ENCODE assay signal across 10 cellular contexts in the genomic region with DNA sequence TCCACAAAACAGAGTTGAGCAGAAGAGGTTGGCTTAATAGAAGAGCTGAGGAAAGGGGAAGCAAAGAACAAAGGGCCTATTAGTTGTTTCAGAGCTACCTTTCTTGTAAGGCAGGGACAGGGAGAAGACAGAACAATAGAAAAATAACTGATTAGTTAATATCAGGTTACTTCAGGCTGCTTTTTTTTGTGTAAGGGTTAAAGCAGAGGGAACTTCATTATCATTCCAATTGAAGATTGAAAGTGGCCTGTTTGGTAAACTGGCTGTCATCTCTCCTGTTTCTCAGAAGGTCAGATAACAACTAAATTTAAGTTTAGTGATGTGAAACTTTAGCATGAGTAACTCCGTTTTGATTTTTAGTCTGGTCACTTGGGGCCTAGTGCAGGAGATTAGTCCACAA. TPM values are rescaled to one million over a fixed set of nuclear protein-coding genes. Genes with fewer than 3 reads are reported as not detected.
DNase-seq lines count a peak whose midpoint lies in the region; ATAC-seq and TF ChIP-seq lines count a peak whose summit lies in the region.
"Had no signal": no experiment of that assay in that cellular context is flagged by ENCODE, and none has a peak within 500 bp of the region (broad histone marks: within the 10 kb centered on the region; RNA-seq: fewer than 3 reads in every experiment).

No MANE protein-coding gene starts in this region.

- H3K27ac ChIP-seq in Panc1 (ENCODE audit: low read length): no peak overlapping the region
- H3K27ac ChIP-seq: PC-9 had no signal

- H3K36me3 Mint-ChIP-seq in activated T-cell treated with anti-CD3 and anti-CD28 coated beads, Interleukin-2, amount 50 U/mL, for 72 hours (ENCODE audit: insufficient read depth in 2 of 2): peaks cover 3 to 48% of the 10 kb centered on the region in 2 donors
- H3K36me3 Mint-ChIP-seq in dendritic cell treated with granulocyte-macrophage colony-stimulating factor and Interleukin-4, amounts not matched to agents 40 ng/mL and 50 ng/mL, for 4 days (ENCODE audit: low read depth): peaks cover 68% of the 10 kb centered on the region
- peaks cover 89% of the 10 kb centered on the region for H3K36me3 Mint-ChIP-seq in stimulated activated effector memory CD8-positive, alpha-beta T cell treated with anti-CD3 and anti-CD28 coated beads, Interleukin-12 subunit alpha, Interleukin-12 subunit beta, amount 100 ng/mL, for 72 hours

- H3K27me3 ChIP-seq in Panc1 (ENCODE audit: control insufficient read depth, insufficient read depth, low read length): no peaks in the 10 kb centered on the region
- H3K27me3 ChIP-seq: spleen had no signal

- BruUV-seq in Panc1 (replicated peaks; lab: Mats Ljungman, UMichigan): TSS peak; percentile 8

- no peak for ATAC-seq in activated T-cell treated with anti-CD3 and anti-CD28 coated beads, Interleukin-2, amount 50 U/mL, for 72 hours (replicated peaks in 1 of 2)
- ATAC-seq in Panc1 (no peak), HG03565 (IDR thresholded peaks at IDR 0.05; ENCODE audit: unreplicated experiment) (no peak)
- ATAC-seq in stimulated activated effector memory CD8-positive, alpha-beta T cell treated with anti-CD3 and anti-CD28 coated beads, Interleukin-12 subunit alpha, Interleukin-12 subunit beta, amount 100 ng/mL, for 72 hours: no peak

- in situ Hi-C loops in Panc1 (cut with HindIII; ENCODE audit: low pct_unique_long_range_greater_than_20kb, low sequenced_read_pairs): no loop called here

- H3K9me3 Mint-ChIP-seq in activated T-cell treated with anti-CD3 and anti-CD28 coated beads, Interleukin-2, amount 50 U/mL, for 72 hours: no peaks in the 10 kb centered on the region
- no peaks in the 10 kb centered on the region for H3K9me3 Mint-ChIP-seq in dendritic cell treated with granulocyte-macrophage colony-stimulating factor and Interleukin-4, amounts not matched to agents 40 ng/mL and 50 ng/mL, for 4 days
- H3K9me3 Mint-ChIP-seq in stimulated activated effector memory CD8-positive, alpha-beta T cell treated with anti-CD3 and anti-CD28 coated beads, Interleukin-12 subunit alpha, Interleukin-12 subunit beta, amount 100 ng/mL, for 72 hours: no peaks in the 10 kb centered on the region

- no peak for TF ChIP-seq CTCF in Panc1 (IDR thresholded peaks at IDR 0.05)

- peaks cover 23% of the 10 kb centered on the region for H3K4me1 ChIP-seq in Panc1 (ENCODE audit: control insufficient read depth, insufficient read depth, low read length)

- no peaks in the 10 kb centered on the region for H3K27me3 Mint-ChIP-seq in activated T-cell treated with anti-CD3 and anti-CD28 coated beads, Interleukin-2, amount 50 U/mL, for 72 hours (ENCODE audit: low read depth)
- H3K27me3 Mint-ChIP-seq in dendritic cell treated with granulocyte-macrophage colony-stimulating factor and Interleukin-4, amounts not matched to agents 40 ng/mL and 50 ng/mL, for 4 days: no peaks in the 10 kb centered on the region

- H3K4me1 Mint-ChIP-seq in activated T-cell treated with anti-CD3 and anti-CD28 coated beads, Interleukin-2, amount 50 U/mL, for 72 hours (ENCODE audit: low read depth): peaks cover 89% of the 10 kb centered on the region
- peaks cover 93% of the 10 kb centered on the region for H3K4me1 Mint-ChIP-seq in dendritic cell treated with granulocyte-macrophage colony-stimulating factor and Interleukin-4, amounts not matched to agents 40 ng/mL and 50 ng/mL, for 4 days (ENCODE audit: low read depth)
- H3K4me1 Mint-ChIP-seq in stimulated activated effector memory CD8-positive, alpha-beta T cell treated with anti-CD3 and anti-CD28 coated beads, Interleukin-12 subunit alpha, Interleukin-12 subunit beta, amount 100 ng/mL, for 72 hours: peaks cover 80% of the 10 kb centered on the region

- peaks cover 10% of the 10 kb centered on the region for H3K36me3 ChIP-seq in Panc1 (ENCODE audit: control insufficient read depth, insufficient read depth, low read length)

- intact Hi-C loops in Panc1 (cut with micrococcal nuclease; ENCODE audit: unreplicated experiment): no loop called here
- intact Hi-C loops in dendritic cell treated with granulocyte-macrophage colony-stimulating factor and Interleukin-4, amounts not matched to agents 40 ng/mL and 50 ng/mL, for 4 days (cut with micrococcal nuclease): loop anchor here (5.0 kb wide), 1 partner anchor 38 kb away; no protein-coding TSS in a partner anchor

- peak overlapping the region; percentile 90 for H3K27ac Mint-ChIP-seq in activated T-cell treated with anti-CD3 and anti-CD28 coated beads, Interleukin-2, amount 50 U/mL, for 72 hours
- H3K27ac Mint-ChIP-seq in dendritic cell treated with granulocyte-macrophage colony-stimulating factor and Interleukin-4, amounts not matched to agents 40 ng/mL and 50 ng/mL, for 4 days: peak overlapping the region; percentile 69
- H3K27ac Mint-ChIP-seq in stimulated activated effector memory CD8-positive, alpha-beta T cell treated with anti-CD3 and anti-CD28 coated beads, Interleukin-12 subunit alpha, Interleukin-12 subunit beta, amount 100 ng/mL, for 72 hours: peak overlapping the region; percentile 67

- DNase-seq in activated T-cell treated with anti-CD3 and anti-CD28 coated beads, Interleukin-2, amount 50 U/mL, for 72 hours: no peak
- no peak for DNase-seq in activated T-cell treated with anti-CD3 and anti-CD28 coated beads for 4 hours
- no peak for DNase-seq in Panc1 (ENCODE audit: low read depth, low spot score)
- no peak for DNase-seq in stimulated activated effector memory CD8-positive, alpha-beta T cell treated with anti-CD3 and anti-CD28 coated beads, Interleukin-12 subunit alpha, Interleukin-12 subunit beta, amount 100 ng/mL, for 72 hours (ENCODE audit: low spot score in 2 of 2)
- DNase-seq in NCI-H524 treated with DMSO at 0.1 percent for 48 hours (lab: John Stamatoyannopoulos, UW): no peak
- DNase-seq in NCI-H748 (lab: John Stamatoyannopoulos, UW; ENCODE audit: unreplicated experiment): no peak
- DNase-seq: PC-9, spleen had no signal

- no peaks in the 10 kb centered on the region for H3K9me3 ChIP-seq in Panc1 (ENCODE audit: control insufficient read depth, insufficient read depth, low read depth, low read length)

- H3K4me3 ChIP-seq in Panc1 (ENCODE audit: low read depth in 2 of 2, low read length in 2 of 2): no peak overlapping the region
- H3K4me3 ChIP-seq: PC-9 had no signal

- CTCF ChIA-PET in Panc1 (lab: Charles Lee): no interaction called here

- peak overlapping the region; percentile 28 to 40 for H3K4me3 Mint-ChIP-seq in activated T-cell treated with anti-CD3 and anti-CD28 coated beads, Interleukin-2, amount 50 U/mL, for 72 hours
- no peak overlapping the region for H3K4me3 Mint-ChIP-seq in dendritic cell treated with granulocyte-macrophage colony-stimulating factor and Interleukin-4, amounts not matched to agents 40 ng/mL and 50 ng/mL, for 4 days
- peak overlapping the region; percentile 16 for H3K4me3 Mint-ChIP-seq in stimulated activated effector memory CD8-positive, alpha-beta T cell treated with anti-CD3 and anti-CD28 coated beads, Interleukin-12 subunit alpha, Interleukin-12 subunit beta, amount 100 ng/mL, for 72 hours

- POLR2A ChIA-PET in Panc1 (lab: Charles Lee): no interaction called here

RNA-seq across cellular contexts. Expression of gene CDC42, which starts 22.3 kb away (rescaled TPM):
- total RNA-seq in activated T-cell treated with anti-CD3 and anti-CD28 coated beads, Interleukin-2, amount 50 U/mL, for 72 hours: 100 to 1,000 TPM; 292 to 349 TPM
- 240 TPM for total RNA-seq in Panc1 (2021; ENCODE audit: unreplicated experiment)
- polyA plus RNA-seq in Panc1 (2012; ENCODE audit: insufficient read length): 137 TPM
